8 cellular contexts compared by ENCODE assay signal in the genomic region with DNA sequence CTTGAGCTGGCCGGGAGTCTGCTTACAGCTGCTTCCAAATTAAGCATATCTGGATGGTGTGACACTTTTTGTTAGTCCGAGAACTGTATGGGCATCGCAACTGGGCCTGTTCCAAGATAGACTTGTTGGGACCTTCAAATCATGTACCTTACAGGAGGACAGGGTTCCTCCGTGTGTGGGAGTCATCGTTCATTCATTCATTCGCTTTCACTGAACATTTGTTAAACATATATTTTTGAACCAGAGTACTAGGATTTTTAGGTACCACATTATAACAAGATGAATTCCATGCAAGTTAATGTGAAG. TPM values are rescaled to one million over a fixed set of nuclear protein-coding genes. Genes with fewer than 3 reads are reported as not detected.
DNase-seq lines count a peak whose midpoint lies in the region; ATAC-seq, FAIRE-seq and TF ChIP-seq lines count a peak whose summit lies in the region.

No MANE protein-coding gene starts in this region.

- RAD21 ChIA-PET in HCT116 (lab: Charles Lee; ENCODE audit: low non-redundant PET in 1 of 2, low total read pairs in 2 of 2, uncharacterized antibody in 2 of 2, unreplicated experiment in 2 of 2), result interaction anchor here (0.6 to 0.7 kb wide), 3 partner anchors 98 to 1175 kb away, joined by 3 to 5 read pairs (median 4); no protein-coding TSS in a partner anchor

- no peak for TF ChIP-seq RAD21 in HCT116 (IDR thresholded peaks at IDR 0.05; ENCODE audit: low read depth)

- peak overlapping the region; percentile 93 for H3K4me2 ChIP-seq in HCT116 (ENCODE audit: low read length)

- H3K36me3 ChIP-seq in HCT116 (ENCODE audit: control insufficient read depth in 1 of 2, insufficient read depth in 2 of 2, low read length in 2 of 2) (no peaks in the 10 kb centered on the region), Panc1 (ENCODE audit: control insufficient read depth, insufficient read depth, low read length) (no peaks in the 10 kb centered on the region; the same call in 1 of the 2 replicates), small intestine (ENCODE audit: control insufficient read depth in 2 of 2, insufficient read depth in 2 of 2, low read length in 2 of 2) (no peaks in the 10 kb centered on the region)

- no peak for DNase-seq in GM12865 (ENCODE audit: low read depth)
- peak; percentile 13 for DNase-seq in HCT116 (ENCODE audit: low read depth, low spot score)
- no peak for DNase-seq in Panc1 (ENCODE audit: low read depth, low spot score)
- DNase-seq in fibroblast of pulmonary artery (ENCODE audit: low read depth), result no peak
- DNase-seq in small intestine, result no peak
- DNase-seq in NCI-H187 treated with DMSO at 0.1 percent for 48 hours (lab: John Stamatoyannopoulos, UW), result no peak
- DNase-seq in activated CD4-positive, alpha-beta T cell treated with anti-CD3 and anti-CD28 coated beads for 1 hour, result no peak
- DNase-seq in HuH-7 (ENCODE audit: low spot score), result no peak

- POLR2A ChIA-PET in HCT116 (lab: Charles Lee), result interaction anchor here (0.6 to 1.3 kb wide), 8 partner anchors 11 to 159 kb away, joined by 3 to 5 read pairs (median 3); no protein-coding TSS in a partner anchor
- POLR2A ChIA-PET in Panc1 (lab: Charles Lee), result no interaction called here

- in situ Hi-C loops in Panc1 (cut with HindIII; ENCODE audit: low pct_unique_long_range_greater_than_20kb, low sequenced_read_pairs), result no loop called here

- H3K4me1 ChIP-seq in HCT116 (ENCODE audit: control insufficient read depth in 1 of 2, insufficient read depth in 2 of 2, low read length in 2 of 2), result peaks cover 12 to 30% of the 10 kb centered on the region in 2 experiments; a peak in 3 of 4 replicates
- H3K4me1 ChIP-seq in Panc1 (ENCODE audit: control insufficient read depth, insufficient read depth, low read length), result peaks cover 27% of the 10 kb centered on the region
- H3K4me1 ChIP-seq in small intestine (ENCODE audit: control insufficient read depth in 2 of 2, insufficient read depth in 1 of 2, low read depth in 1 of 2, low read length in 1 of 2), result peaks cover 3 to 7% of the 10 kb centered on the region in 2 donors

- H3K9ac ChIP-seq in HCT116 (ENCODE audit: low read length), result peak overlapping the region; percentile 81

- no peak for FAIRE-seq in small intestine (lab: Jason Lieb, UNC)

- no peaks in the 10 kb centered on the region for H4K20me1 ChIP-seq in HCT116 (ENCODE audit: insufficient read depth)

- H3K4me3 ChIP-seq in GM12865 (ENCODE audit: low read depth, low read length) (peak overlapping the region; percentile 95), HCT116 (replicated peaks in 1 of 2; ENCODE audit: low read depth in 1 of 2, low read length in 2 of 2) (peak overlapping the region; percentile 88 to 98), Panc1 (ENCODE audit: low read depth in 2 of 2, low read length in 2 of 2) (peak overlapping the region; percentile 95), fibroblast of pulmonary artery (replicated peaks; ENCODE audit: low read depth, low read length) (peak overlapping the region; percentile 98), small intestine (ENCODE audit: low read depth in 1 of 2, low read length in 2 of 2) (peak overlapping the region; percentile 77 to 85)

- H3K27me3 ChIP-seq in HCT116 (ENCODE audit: insufficient read depth, low read length), result no peaks in the 10 kb centered on the region
- H3K27me3 ChIP-seq in Panc1 (ENCODE audit: control insufficient read depth, insufficient read depth, low read length), result no peaks in the 10 kb centered on the region
- H3K27me3 ChIP-seq in small intestine (ENCODE audit: control insufficient read depth in 2 of 2, insufficient read depth in 2 of 2, low read length in 2 of 2), result no peaks in the 10 kb centered on the region

- CTCF ChIA-PET in HCT116 (lab: Charles Lee) (interaction anchor here (0.6 to 1.2 kb wide), 5 partner anchors 17 to 1174 kb away, joined by 3 to 4 read pairs (median 3); no protein-coding TSS in a partner anchor), Panc1 (lab: Charles Lee) (interaction anchor here (0.6 to 0.7 kb wide), 5 partner anchors 9 to 858 kb away, joined by 3 to 14 read pairs (median 6); no protein-coding TSS in a partner anchor)

- intact Hi-C loops in HCT116 (cut with micrococcal nuclease) (loop anchor here (5.0 kb wide), 2 partner anchors 61 to 101 kb away; no protein-coding TSS in a partner anchor), Panc1 (cut with micrococcal nuclease; ENCODE audit: unreplicated experiment) (no loop called here)

- no peaks in the 10 kb centered on the region for H3K9me3 ChIP-seq in HCT116 (ENCODE audit: control insufficient read depth in 1 of 2, insufficient read depth in 1 of 2, low read depth in 1 of 2, low read length in 2 of 2)
- no peaks in the 10 kb centered on the region for H3K9me3 ChIP-seq in Panc1 (ENCODE audit: control insufficient read depth, insufficient read depth, low read depth, low read length)
- no peaks in the 10 kb centered on the region for H3K9me3 ChIP-seq in small intestine (ENCODE audit: control insufficient read depth, low read depth)

- WGBS in small intestine, 3 donors, result 5 to 10% (median 10%) methylated on average over 6 of the region's 6 CpGs

- TSS peak; percentile 91 for BruUV-seq in HCT116 (replicated peaks; lab: Mats Ljungman, UMichigan)
- no TSS peak for BruUV-seq in Panc1 (replicated peaks; lab: Mats Ljungman, UMichigan)

- TF ChIP-seq CTCF in GM12865 (IDR thresholded peaks at IDR 0.05; ENCODE audit: insufficient read depth, low read depth, low read length, missing control alignments), result no peak
- TF ChIP-seq CTCF in HCT116 (IDR thresholded peaks at IDR 0.05 in 2 of 3, conservative IDR thresholded peaks at IDR 0.05 in 1 of 3; ENCODE audit: borderline replicate concordance in 1 of 3, insufficient read depth in 1 of 3, low read depth in 2 of 3, low read length in 2 of 3), result no peak
- no peak for TF ChIP-seq CTCF in Panc1 (IDR thresholded peaks at IDR 0.05)
- no peak for TF ChIP-seq CTCF in fibroblast of pulmonary artery (IDR thresholded peaks at IDR 0.05; ENCODE audit: low read length, missing control alignments)

- H3K79me2 ChIP-seq in HCT116 (ENCODE audit: insufficient read depth, low read length), result peaks cover 44% of the 10 kb centered on the region

- ATAC-seq in HCT116 (no peak; the same call in 1 of the 2 replicates), Panc1 (no peak)

- H3K27ac ChIP-seq in HCT116 (ENCODE audit: low read depth, low read length) (peak overlapping the region; percentile 70; the same call in 1 of the 2 replicates), Panc1 (ENCODE audit: low read length) (peak overlapping the region; percentile 96), small intestine (ENCODE audit: low read depth in 1 of 2, low read length in 1 of 2) (peak overlapping the region in 1 of 2 donors; percentile 85)

- H2AFZ ChIP-seq in HCT116 (ENCODE audit: low read depth, low read length, poor library complexity, severe bottlenecking), result peak overlapping the region; percentile 86

- no peaks in the 10 kb centered on the region for H3K9me2 ChIP-seq in HCT116 (ENCODE audit: insufficient read depth)

- no peak for TF ChIP-seq POLR2A in HCT116 (IDR thresholded peaks at IDR 0.05; ENCODE audit: borderline replicate concordance, extremely low read depth, insufficient read depth, insufficient read length)

TF ChIP-seq in HCT116, 20 proteins besides CTCF, POLR2A, EP300 and RAD21 (continues in another document):
- TF ChIP-seq FOSL1 (IDR thresholded peaks at IDR 0.05; ENCODE audit: low read depth) (no peak), SP1 (IDR thresholded peaks at IDR 0.05; ENCODE audit: low read depth) (no peak), SRF (IDR thresholded peaks at IDR 0.05; ENCODE audit: low read depth) (0 out of 2 replicates have a peak, but pooled peaks have one; percentile 25), SIN3A (IDR thresholded peaks at IDR 0.05; ENCODE audit: low read depth) (no peak; the same call in 1 of the 2 replicates), ZNF274 (IDR thresholded peaks at IDR 0.05; ENCODE audit: low read depth, low read length) (no peak), ZFX (IDR thresholded peaks at IDR 0.05) (0 out of 2 replicates have a peak, but pooled peaks have one; percentile 3), POLR2AphosphoS5 (IDR thresholded peaks at IDR 0.05; ENCODE audit: low read depth, low read length) (no peak), JUND (IDR thresholded peaks at IDR 0.05) (no peak), ELF1 (IDR thresholded peaks at IDR 0.05; ENCODE audit: borderline replicate concordance, low read depth) (no peak)
- TF ChIP-seq, protein P1, sequence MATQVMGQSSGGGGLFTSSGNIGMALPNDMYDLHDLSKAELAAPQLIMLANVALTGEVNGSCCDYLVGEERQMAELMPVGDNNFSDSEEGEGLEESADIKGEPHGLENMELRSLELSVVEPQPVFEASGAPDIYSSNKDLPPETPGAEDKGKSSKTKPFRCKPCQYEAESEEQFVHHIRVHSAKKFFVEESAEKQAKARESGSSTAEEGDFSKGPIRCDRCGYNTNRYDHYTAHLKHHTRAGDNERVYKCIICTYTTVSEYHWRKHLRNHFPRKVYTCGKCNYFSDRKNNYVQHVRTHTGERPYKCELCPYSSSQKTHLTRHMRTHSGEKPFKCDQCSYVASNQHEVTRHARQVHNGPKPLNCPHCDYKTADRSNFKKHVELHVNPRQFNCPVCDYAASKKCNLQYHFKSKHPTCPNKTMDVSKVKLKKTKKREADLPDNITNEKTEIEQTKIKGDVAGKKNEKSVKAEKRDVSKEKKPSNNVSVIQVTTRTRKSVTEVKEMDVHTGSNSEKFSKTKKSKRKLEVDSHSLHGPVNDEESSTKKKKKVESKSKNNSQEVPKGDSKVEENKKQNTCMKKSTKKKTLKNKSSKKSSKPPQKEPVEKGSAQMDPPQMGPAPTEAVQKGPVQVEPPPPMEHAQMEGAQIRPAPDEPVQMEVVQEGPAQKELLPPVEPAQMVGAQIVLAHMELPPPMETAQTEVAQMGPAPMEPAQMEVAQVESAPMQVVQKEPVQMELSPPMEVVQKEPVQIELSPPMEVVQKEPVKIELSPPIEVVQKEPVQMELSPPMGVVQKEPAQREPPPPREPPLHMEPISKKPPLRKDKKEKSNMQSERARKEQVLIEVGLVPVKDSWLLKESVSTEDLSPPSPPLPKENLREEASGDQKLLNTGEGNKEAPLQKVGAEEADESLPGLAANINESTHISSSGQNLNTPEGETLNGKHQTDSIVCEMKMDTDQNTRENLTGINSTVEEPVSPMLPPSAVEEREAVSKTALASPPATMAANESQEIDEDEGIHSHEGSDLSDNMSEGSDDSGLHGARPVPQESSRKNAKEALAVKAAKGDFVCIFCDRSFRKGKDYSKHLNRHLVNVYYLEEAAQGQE (IDR thresholded peaks at IDR 0.05; ENCODE audit: low read depth), result no peak

RNA-seq across cellular contexts. Expression of gene IPO8, which starts 0.4 kb away (rescaled TPM):
- 41.4 TPM for total RNA-seq in HCT116 (2021; ENCODE audit: unreplicated experiment)
- polyA plus RNA-seq in HCT116 (2012), result 18.2 and 20.7 TPM in 2 replicates
- 46.6 TPM for total RNA-seq in Panc1 (2021; ENCODE audit: unreplicated experiment)
- polyA plus RNA-seq in Panc1 (2012; ENCODE audit: insufficient read length), result 33.4 TPM
- polyA plus RNA-seq in small intestine, result 10 to 100 TPM; 13.5 to 21.0 (median 15.4) TPM

RNA-seq across cellular contexts. Expression of gene CAPRIN2, which starts 58.7 kb away (rescaled TPM):
- total RNA-seq in HCT116 (2021; ENCODE audit: unreplicated experiment), result 30.8 TPM
- 19.0 and 24.0 TPM in 2 replicates for polyA plus RNA-seq in HCT116 (2012)
- 28.6 TPM for total RNA-seq in Panc1 (2021; ENCODE audit: unreplicated experiment)
- 14.2 TPM for polyA plus RNA-seq in Panc1 (2012; ENCODE audit: insufficient read length)
- polyA plus RNA-seq in small intestine, result 1 to 10 TPM; 6.0 to 9.8 (median 7.8) TPM
